ENCODE assay signal across 25 cellular contexts in the genomic region with DNA sequence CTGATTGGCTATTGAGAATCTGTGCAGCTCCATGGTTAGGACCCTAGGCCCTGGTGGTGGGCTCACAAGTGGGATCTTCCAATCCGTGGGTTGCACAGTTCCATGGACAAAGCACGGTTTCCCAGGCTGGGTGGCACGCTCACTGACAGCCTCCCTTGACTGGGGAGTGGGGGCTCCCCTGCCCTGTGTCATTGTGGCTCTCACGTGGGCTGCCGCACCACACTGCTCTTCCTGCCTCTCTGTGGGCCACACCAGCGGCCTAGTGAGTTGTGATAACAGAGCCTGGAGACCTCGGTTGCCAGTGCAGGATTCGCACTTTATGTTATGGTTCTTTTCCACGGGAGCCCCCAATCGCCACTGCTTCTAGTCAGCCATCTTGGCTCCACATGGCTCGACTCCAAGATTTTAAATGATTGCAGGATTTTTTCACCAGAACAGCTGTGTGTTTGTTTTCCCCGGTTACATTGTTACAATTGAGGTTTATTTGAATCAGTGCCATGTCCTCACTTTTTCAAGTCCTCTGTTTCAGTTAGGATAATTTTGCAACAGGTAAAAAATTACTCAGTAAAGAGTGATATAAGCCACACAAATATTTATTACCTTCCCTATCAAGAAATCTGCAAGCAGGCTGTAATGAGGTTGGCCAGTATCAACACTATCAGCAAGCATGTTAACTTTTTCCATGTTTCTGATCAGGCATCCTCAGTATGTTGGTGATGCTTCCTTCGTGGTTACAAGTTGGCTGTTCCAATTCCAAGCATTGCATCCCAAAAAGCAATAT.
"Had no signal": no experiment of that assay in that cellular context is flagged by ENCODE, and none has a peak within 500 bp of the region (broad histone marks: within the 10 kb centered on the region; RNA-seq: fewer than 3 reads in every experiment).

No MANE protein-coding gene starts in this region.

- H3K36me3 ChIP-seq: esophagus muscularis mucosa, gastroesophageal sphincter, heart right ventricle, lower lobe of right lung, neural progenitor cell, prostate gland, sigmoid colon, thoracic aorta, tibial nerve, upper lobe of left lung had no signal

- H3K27me3 ChIP-seq: esophagus muscularis mucosa, foreskin keratinocyte, gastroesophageal sphincter, heart right ventricle, neural progenitor cell, sigmoid colon, tibial nerve, upper lobe of left lung had no signal

- H3K9me3 ChIP-seq: prostate gland, thoracic aorta had no signal

- FAIRE-seq: colon, endothelial cell of umbilical vein, urothelium cell line had no signal

- H3K4me1 ChIP-seq: esophagus muscularis mucosa, foreskin keratinocyte, gastroesophageal sphincter, heart right ventricle, lower lobe of right lung, prostate gland, sigmoid colon, tibial nerve, upper lobe of left lung had no signal

- DNase-seq: effector memory CD4-positive, alpha-beta T cell; foreskin keratinocyte; heart right ventricle; hippocampal formation; islet precursor cell; kidney glomerular epithelial cell; left ventricle myocardium superior; lower lobe of right lung; nucleus accumbens; right cardiac atrium; sigmoid colon; stimulated activated CD4-positive, alpha-beta T cell treated with anti-CD3 and anti-CD28 coated beads, Interleukin-2, amount 100 ng/mL, for 24 hours; stimulated activated CD4-positive, alpha-beta T cell treated with anti-CD3 and anti-CD28 coated beads, Interleukin-4, amount 100 ng/mL, for 24 hours; stimulated activated naive CD8-positive, alpha-beta T cell treated with anti-CD3 and anti-CD28 coated beads, Interleukin-15, Interleukin-2, amounts not matched to agents 100 U/mL and 50 U/mL, for 24 hours; substantia nigra had no signal

- H3K4me3 ChIP-seq: esophagus muscularis mucosa, gastroesophageal sphincter, heart right ventricle, lower lobe of right lung, neural progenitor cell, prostate gland, sigmoid colon, thoracic aorta, tibial nerve, upper lobe of left lung had no signal

- H3K27ac ChIP-seq: esophagus muscularis mucosa, foreskin keratinocyte, gastroesophageal sphincter, heart right ventricle, lower lobe of right lung, neural progenitor cell, prostate gland, sigmoid colon, thoracic aorta, tibial nerve, upper lobe of left lung had no signal
